ENCODE assay signal across 20 cellular contexts in genomic region chr4:15488658-15489470, GRCh38. TPM values are rescaled to one million over a fixed set of nuclear protein-coding genes. Genes with fewer than 3 reads are reported as not detected.
DNase-seq lines count a peak whose midpoint lies in the region; ATAC-seq, FAIRE-seq and TF ChIP-seq lines count a peak whose summit lies in the region.
"Had no signal": no experiment of that assay in that cellular context is flagged by ENCODE, and none has a peak within 500 bp of the region (broad histone marks: within the 10 kb centered on the region; RNA-seq: fewer than 3 reads in every experiment).

No MANE protein-coding gene starts in this region.

- H3K9me3 Mint-ChIP-seq in HFFc6 (peaks cover 14% of the 10 kb centered on the region), endothelial cell (ENCODE audit: unreplicated experiment) (no peaks in the 10 kb centered on the region), Calu3 (ENCODE audit: low read depth, unreplicated experiment) (peaks cover 5% of the 10 kb centered on the region)

- peaks cover 6% of the 10 kb centered on the region for H3K79me2 ChIP-seq in ACC112 (ENCODE audit: control insufficient read depth, insufficient read depth, low read length, unreplicated experiment)

- intact Hi-C loops in Calu3 (cut with micrococcal nuclease; ENCODE audit: unreplicated experiment), result no loop called here

- H3K4me1 Mint-ChIP-seq in HFFc6 (ENCODE audit: low read depth) (peaks cover 36% of the 10 kb centered on the region), endothelial cell (ENCODE audit: unreplicated experiment) (no peaks in the 10 kb centered on the region), Calu3 (ENCODE audit: low read depth, unreplicated experiment) (peaks cover 20% of the 10 kb centered on the region)

- peaks cover 42% of the 10 kb centered on the region for H3K36me3 ChIP-seq in ACC112 (ENCODE audit: insufficient read depth, low read length)

- ATAC-seq in HG03354 (IDR thresholded peaks at IDR 0.05; ENCODE audit: poor library complexity, severe bottlenecking, unreplicated experiment), result no peak

- FAIRE-seq in frontal cortex (lab: Jason Lieb, UNC) (no peak), H54 (lab: Jason Lieb, UNC) (no peak)
- FAIRE-seq: A204.1, D721Med, GM18507 had no signal

- H3K36me3 Mint-ChIP-seq in HFFc6 (ENCODE audit: low read depth) (peaks cover 74% of the 10 kb centered on the region), endothelial cell (ENCODE audit: low read depth, unreplicated experiment) (peaks cover 41% of the 10 kb centered on the region), Calu3 (ENCODE audit: insufficient read depth, unreplicated experiment) (peaks cover 5% of the 10 kb centered on the region)

- H3K4me1 ChIP-seq in ACC112 (ENCODE audit: control insufficient read depth, insufficient read depth, low read length, unreplicated experiment), result peaks cover 21% of the 10 kb centered on the region

- DNase-seq in HFFc6 (peak; percentile 39), endothelial cell (ENCODE audit: low spot score) (no peak), hepatic stellate cell (ENCODE audit: low spot score) (peak; percentile 39), Calu3 (no peak), frontal cortex (ENCODE audit: low spot score in 2 of 2) (no peak), H54 (ENCODE audit: insufficient read length, low spot score) (no peak)
- DNase-seq: activated CD4-positive, alpha-beta memory T cell treated with anti-CD3 and anti-CD28 coated beads for 36 hours; amygdala; effector CD8-positive, alpha-beta T cell; kidney glomerular epithelial cell; NCI-H187 treated with DMSO at 0.1 percent for 48 hours; NCI-H524; OCI-M1 had no signal

- peak overlapping the region; percentile 69 for H3K27ac ChIP-seq in ACC112 (ENCODE audit: low read depth, low read length)
- H3K27ac ChIP-seq: SK-N-MC had no signal

- no TSS peak for BruUV-seq in Calu3 (replicated peaks; lab: Mats Ljungman, UMichigan)

- H3K4me3 ChIP-seq in ACC112 (ENCODE audit: low read depth, low read length), result peak overlapping the region; percentile 2; the same call in 1 of the 2 replicates
- H3K4me3 ChIP-seq: SK-N-MC had no signal

- TF ChIP-seq CTCF in HFFc6 (IDR thresholded peaks at IDR 0.05) (no peak), endothelial cell (IDR thresholded peaks at IDR 0.05; ENCODE audit: unreplicated experiment) (no peak), Calu3 (IDR thresholded peaks at IDR 0.05; ENCODE audit: unreplicated experiment) (no peak)

- no peak for TF ChIP-seq POLR2A in H54 (IDR thresholded peaks at IDR 0.05; ENCODE audit: low read depth, low read length)

- CTCF ChIA-PET in Calu3 (lab: Charles Lee), result no interaction called here

- peaks cover 5% of the 10 kb centered on the region; the same call in 1 of the 2 replicates for H3K27me3 Mint-ChIP-seq in HFFc6 (ENCODE audit: insufficient read depth)
- no peaks in the 10 kb centered on the region for H3K27me3 Mint-ChIP-seq in endothelial cell (ENCODE audit: unreplicated experiment)
- no peaks in the 10 kb centered on the region for H3K27me3 Mint-ChIP-seq in Calu3 (ENCODE audit: unreplicated experiment)
- H3K27me3 Mint-ChIP-seq: activated CD4-positive, alpha-beta memory T cell treated with anti-CD3 and anti-CD28 coated beads for 36 hours had no signal

- no peaks in the 10 kb centered on the region for H3K27me3 ChIP-seq in ACC112 (ENCODE audit: insufficient read depth, low read length)

- H3K4me3 Mint-ChIP-seq in HFFc6, result peak overlapping the region; percentile 49; the same call in 1 of the 2 replicates
- peak overlapping the region; percentile 18 for H3K4me3 Mint-ChIP-seq in endothelial cell (ENCODE audit: unreplicated experiment)
- H3K4me3 Mint-ChIP-seq in Calu3 (ENCODE audit: low read depth, unreplicated experiment), result no peak overlapping the region
- H3K4me3 Mint-ChIP-seq: activated CD4-positive, alpha-beta memory T cell treated with anti-CD3 and anti-CD28 coated beads for 36 hours; activated T-helper 1 cell treated with anti-CD3 and anti-CD28 coated beads, Interleukin-12 subunit alpha, Interleukin-12 subunit beta, Interleukin-2, Interleukin-4 antibody, amounts not matched to agents 30 ng/mL and 10 ng/mL and 1 ng/mL, durations not matched to agents 14 hours and 24 hours and 36 hours had no signal

- H2AFZ ChIP-seq in ACC112 (ENCODE audit: low read length, unreplicated experiment), result no peak overlapping the region

- H3K27ac Mint-ChIP-seq in HFFc6, result peak overlapping the region; percentile 29
- H3K27ac Mint-ChIP-seq in endothelial cell (ENCODE audit: unreplicated experiment), result no peak overlapping the region
- H3K27ac Mint-ChIP-seq in Calu3 (ENCODE audit: unreplicated experiment), result no peak overlapping the region
- H3K27ac Mint-ChIP-seq: activated CD4-positive, alpha-beta memory T cell treated with anti-CD3 and anti-CD28 coated beads for 36 hours; activated T-helper 1 cell treated with anti-CD3 and anti-CD28 coated beads, Interleukin-12 subunit alpha, Interleukin-12 subunit beta, Interleukin-2, Interleukin-4 antibody, amounts not matched to agents 30 ng/mL and 10 ng/mL and 1 ng/mL, durations not matched to agents 14 hours and 24 hours and 36 hours had no signal

RNA-seq across cellular contexts. Expression of gene CC2D2A, which starts 19.2 kb away (rescaled TPM):
- total RNA-seq in HFFc6 (2021; fragmentation: NEBNext Ultra II Directional; extraction: Animal tissue kit (Norgen Biotek cat#: 25700)), result 10 to 100 TPM; 19.1 to 26.5 (median 21.8) TPM
- total RNA-seq in endothelial cell (ENCODE audit: unreplicated experiment) (43.0 TPM), Calu3 (2022) (11.8 TPM in 2 replicates), frontal cortex (18.8 TPM)
- total RNA-seq: activated CD4-positive, alpha-beta memory T cell treated with anti-CD3 and anti-CD28 coated beads for 36 hours; activated T-helper 1 cell treated with anti-CD3 and anti-CD28 coated beads, Interleukin-12 subunit alpha, Interleukin-12 subunit beta, Interleukin-2, Interleukin-4 antibody, amounts not matched to agents 30 ng/mL and 10 ng/mL and 1 ng/mL, durations not matched to agents 14 hours and 24 hours and 36 hours had no signal

Comparison
In these comparisons a context has a peak if more than half of its experiments do, and no peak if none do; other contexts are left out.
1. DNase-seq: peak in HFFc6 (single experiment) and hepatic stellate cell (single experiment); none in endothelial cell (single experiment), Calu3 (single experiment), frontal cortex (0 of 2) and H54 (single experiment).